In genomic region chr2:11995381-11995947, GRCh38 we compare ENCODE assay signal across 17 cellular contexts.
DNase-seq lines count a peak whose midpoint lies in the region; TF ChIP-seq lines count a peak whose summit lies in the region.
"Had no signal": no experiment of that assay in that cellular context is flagged by ENCODE, and none has a peak within 500 bp of the region (broad histone marks: within the 10 kb centered on the region; RNA-seq: fewer than 3 reads in every experiment).

No MANE protein-coding gene starts in this region.

- no peak overlapping the region for H2BK12ac ChIP-seq in mesenchymal stem cell (ENCODE audit: low read length in 2 of 2)

- H3K36me3 ChIP-seq in mesenchymal stem cell (ENCODE audit: control insufficient read depth in 1 of 2, insufficient read depth in 2 of 2, low read depth in 1 of 2, low read length in 2 of 2), result no peaks in the 10 kb centered on the region
- H3K36me3 ChIP-seq: pancreas, right lobe of liver had no signal

- H3K18ac ChIP-seq in mesenchymal stem cell (ENCODE audit: low read depth in 1 of 2, low read length in 2 of 2), result no peak overlapping the region

- TF ChIP-seq CTCF in cardiac fibroblast (IDR thresholded peaks at IDR 0.05; ENCODE audit: low read depth, low read length), result no peak

- no peak overlapping the region for H2AFZ ChIP-seq in mesenchymal stem cell (ENCODE audit: low read depth, low read length)

- H3K4me1 ChIP-seq in mesenchymal stem cell (ENCODE audit: control insufficient read depth, insufficient read depth, low read depth, low read length), result no peaks in the 10 kb centered on the region
- H3K4me1 ChIP-seq: pancreas, right lobe of liver had no signal

- no peak overlapping the region for H4K8ac ChIP-seq in mesenchymal stem cell (ENCODE audit: low read length)

- no peak overlapping the region for H4K91ac ChIP-seq in mesenchymal stem cell (ENCODE audit: low read length)

- H3K9me3 ChIP-seq in mesenchymal stem cell (ENCODE audit: control insufficient read depth, low read length), result peaks cover 4% of the 10 kb centered on the region
- H3K9me3 ChIP-seq: pancreas, right lobe of liver had no signal

- no peak overlapping the region for H3K4me3 ChIP-seq in cardiac fibroblast (replicated peaks in 1 of 2; ENCODE audit: low read depth in 2 of 2, low read length in 2 of 2)
- no peak overlapping the region for H3K4me3 ChIP-seq in mesenchymal stem cell (ENCODE audit: insufficient read depth in 1 of 2, low read depth in 1 of 2, low read length in 2 of 2)
- H3K4me3 ChIP-seq: pancreas, right lobe of liver had no signal

- no peak overlapping the region for H2BK5ac ChIP-seq in mesenchymal stem cell (ENCODE audit: low read depth, low read length, poor library complexity, severe bottlenecking)

- H3K4ac ChIP-seq in mesenchymal stem cell (ENCODE audit: low read depth in 1 of 2, low read length in 2 of 2), result no peak overlapping the region

- no peak overlapping the region for H3K9ac ChIP-seq in mesenchymal stem cell (ENCODE audit: low read length)

- no peak overlapping the region for H3K27ac ChIP-seq in mesenchymal stem cell (ENCODE audit: low read length, poor library complexity, severe bottlenecking)
- H3K27ac ChIP-seq: pancreas, right lobe of liver had no signal

- H3K4me2 ChIP-seq in mesenchymal stem cell (ENCODE audit: low read length, poor library complexity, severe bottlenecking), result no peak overlapping the region

- peaks cover 0 to 8% of the 10 kb centered on the region in 2 experiments for H3K27me3 ChIP-seq in mesenchymal stem cell (ENCODE audit: control insufficient read depth in 1 of 2, insufficient read depth in 1 of 2, low read length in 2 of 2)
- H3K27me3 ChIP-seq: pancreas, right lobe of liver had no signal

- H3K23ac ChIP-seq in mesenchymal stem cell (ENCODE audit: low read length in 2 of 2), result no peak overlapping the region

- no peak overlapping the region for H2BK120ac ChIP-seq in mesenchymal stem cell (ENCODE audit: low read depth, low read length)

- H3K14ac ChIP-seq in mesenchymal stem cell (ENCODE audit: low read length in 2 of 2), result no peak overlapping the region

- H2AK5ac ChIP-seq in mesenchymal stem cell (ENCODE audit: low read length, severe bottlenecking), result no peak overlapping the region

- DNase-seq in EH (ENCODE audit: low read depth) (peak; percentile 67), M059J (ENCODE audit: low read depth) (peak; percentile 52), cardiac fibroblast (ENCODE audit: low read depth in 2 of 2) (peak; percentile 49 to 63), mesenchymal stem cell (peak; percentile 35), SIG-M5 (lab: John Stamatoyannopoulos, UW) (no peak), medulla oblongata (ENCODE audit: extremely low spot score) (no peak), occipital lobe (lab: John Stamatoyannopoulos, UW) (no peak)
- no peak for DNase-seq in stimulated activated CD8-positive, alpha-beta memory T cell treated with anti-CD3 and anti-CD28 coated beads, Interleukin-4, amount 100 ng/mL, for 48 hours
- DNase-seq: activated CD4-positive, alpha-beta T cell treated with anti-CD3 and anti-CD28 coated beads for 4 hours; activated naive CD4-positive, alpha-beta T cell treated with anti-CD3 and anti-CD28 coated beads, Interleukin-2, amount 50 U/mL, for 16 hours; aorta; naive thymus-derived CD8-positive, alpha-beta T cell; NCI-H1417; NCI-H526 treated with DMSO at 0.1 percent for 48 hours; pancreas; right lobe of liver; trophoblast cell had no signal

- no peak overlapping the region for H2BK15ac ChIP-seq in mesenchymal stem cell (ENCODE audit: low read depth, poor library complexity, severe bottlenecking)

- no peaks in the 10 kb centered on the region for H3K79me1 ChIP-seq in mesenchymal stem cell (replicated peaks; ENCODE audit: low read length, poor library complexity, severe bottlenecking)

Comparison
In these comparisons a context has a peak if more than half of its experiments do, and no peak if none do; other contexts are left out.
1. DNase-seq: peak in EH (single experiment), M059J (single experiment), cardiac fibroblast (2 of 2) and mesenchymal stem cell (single experiment); none in stimulated activated CD8-positive, alpha-beta memory T cell treated with anti-CD3 and anti-CD28 coated beads, Interleukin-4, amount 100 ng/mL, for 48 hours (single experiment), SIG-M5 (single experiment), medulla oblongata (single experiment) and occipital lobe (single experiment).